8 cellular contexts compared by ENCODE assay signal in the genomic region with DNA sequence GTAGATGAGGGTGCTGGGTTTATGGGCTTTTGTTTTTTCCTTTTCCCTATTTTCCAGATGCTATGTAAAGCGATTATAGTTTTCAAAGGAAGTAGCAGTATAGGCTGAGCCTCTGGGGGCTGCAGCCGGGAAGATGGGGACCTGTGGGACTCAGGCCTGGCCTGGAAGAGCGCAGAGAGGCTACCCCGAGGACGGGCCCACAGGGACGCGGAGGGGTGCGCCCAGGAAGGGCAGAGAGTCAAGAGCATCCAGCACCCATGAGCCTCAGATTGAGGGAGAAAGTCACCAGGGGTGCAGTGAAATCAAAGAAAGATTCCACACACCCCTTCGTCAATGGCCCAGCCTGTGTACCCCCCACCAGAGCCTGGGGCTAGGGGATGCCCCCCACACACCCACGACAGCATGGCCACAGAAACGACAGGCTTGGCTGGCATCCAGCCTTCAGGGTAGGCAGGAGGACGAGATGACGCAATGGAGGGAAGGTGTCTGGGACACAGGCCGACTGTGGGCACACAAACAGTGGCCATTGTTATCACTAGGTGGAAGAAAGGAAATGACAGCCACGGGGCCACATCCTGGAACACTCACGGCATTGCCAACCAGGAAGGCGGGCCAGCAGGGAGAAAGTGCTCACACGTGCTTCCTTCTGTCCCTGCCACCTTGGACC. TPM values are rescaled to one million over a fixed set of nuclear protein-coding genes. Genes with fewer than 3 reads are reported as not detected.
DNase-seq lines count a peak whose midpoint lies in the region; ATAC-seq and TF ChIP-seq lines count a peak whose summit lies in the region.

No MANE protein-coding gene starts in this region.

- H3K36me3 ChIP-seq in GM23248 (ENCODE audit: low read depth) (no peaks in the 10 kb centered on the region), fibroblast of lung (ENCODE audit: control insufficient read depth, insufficient read depth, low read length) (no peaks in the 10 kb centered on the region), A673 (ENCODE audit: insufficient read depth, low read length, poor library complexity, severe bottlenecking) (peaks cover 4% of the 10 kb centered on the region)

- H3K27me3 Mint-ChIP-seq in activated CD4-positive, alpha-beta memory T cell treated with anti-CD3 and anti-CD28 coated beads, Interleukin-2, amount 10 ng/mL, durations not matched to agents 7 days and 5 days: no peaks in the 10 kb centered on the region

- no peak overlapping the region for H3K4me3 ChIP-seq in GM23248
- H3K4me3 ChIP-seq in fibroblast of lung (replicated peaks in 1 of 4; ENCODE audit: control extremely low read depth in 1 of 4, insufficient read depth in 1 of 4, low read depth in 3 of 4, low read length in 4 of 4): no peak overlapping the region
- H3K4me3 ChIP-seq in skin epidermis: no peak overlapping the region
- H3K4me3 ChIP-seq in A673 (ENCODE audit: low read depth, low read length, poor library complexity, severe bottlenecking): no peak overlapping the region

- no peak overlapping the region for H3K9ac ChIP-seq in GM23248
- H3K9ac ChIP-seq in fibroblast of lung (ENCODE audit: insufficient read depth, low read length): no peak overlapping the region

- H2AFZ ChIP-seq in GM23248 (no peak overlapping the region), fibroblast of lung (ENCODE audit: low read length) (peak overlapping the region; percentile 15)

- H3K4me2 ChIP-seq in GM23248 (ENCODE audit: unreplicated experiment) (no peak overlapping the region), fibroblast of lung (ENCODE audit: extremely low read depth, insufficient read depth, low read length) (no peak overlapping the region)

- no TSS peak for BruUV-seq in A673 (replicated peaks; lab: Mats Ljungman, UMichigan)

- H3K4me1 ChIP-seq in GM23248 (ENCODE audit: insufficient read depth) (peaks cover 8% of the 10 kb centered on the region), fibroblast of lung (ENCODE audit: control insufficient read depth, extremely low read depth, insufficient read depth, low read length) (peaks cover 13% of the 10 kb centered on the region), A673 (ENCODE audit: insufficient read depth, low read length, poor library complexity, severe bottlenecking) (peaks cover 2% of the 10 kb centered on the region)

- H3K79me2 ChIP-seq in GM23248 (ENCODE audit: insufficient read depth) (no peaks in the 10 kb centered on the region), fibroblast of lung (ENCODE audit: control insufficient read depth, insufficient read depth, low read length) (no peaks in the 10 kb centered on the region)

- H3K4me1 Mint-ChIP-seq in activated CD4-positive, alpha-beta memory T cell treated with anti-CD3 and anti-CD28 coated beads, Interleukin-2, amount 10 ng/mL, durations not matched to agents 7 days and 5 days: peaks cover 50% of the 10 kb centered on the region

- peak overlapping the region; percentile 25 for H3K27ac Mint-ChIP-seq in activated CD4-positive, alpha-beta memory T cell treated with anti-CD3 and anti-CD28 coated beads, Interleukin-2, amount 10 ng/mL, durations not matched to agents 7 days and 5 days

- no peak overlapping the region for H3K4me3 Mint-ChIP-seq in activated CD4-positive, alpha-beta memory T cell treated with anti-CD3 and anti-CD28 coated beads, Interleukin-2, amount 10 ng/mL, durations not matched to agents 7 days and 5 days

- peak; percentile 49 for DNase-seq in GM23248
- peak; percentile 64 for DNase-seq in activated CD4-positive, alpha-beta memory T cell treated with anti-CD3 and anti-CD28 coated beads, Interleukin-2, amount 10 ng/mL, durations not matched to agents 7 days and 5 days
- peak; percentile 57 to 62 for DNase-seq in fibroblast of lung (ENCODE audit: low read depth in 2 of 2)
- no peak for DNase-seq in NCI-H2171 (lab: John Stamatoyannopoulos, UW)
- no peak for DNase-seq in A673 (ENCODE audit: low spot score)
- no peak for DNase-seq in germinal center (ENCODE audit: low spot score)

- 31 to 36% methylated on average over 18 of the region's 18 CpGs for WGBS in GM23248 (ENCODE audit: low coverage in 1 of 2, low lambda C conversion rate in 2 of 2, missing lambda C conversion rate in 2 of 2), 2 experiments

- intact Hi-C loops in A673 (cut with micrococcal nuclease; ENCODE audit: unreplicated experiment): no loop called here

- H3K9me3 ChIP-seq in GM23248 (ENCODE audit: low read depth) (no peaks in the 10 kb centered on the region), fibroblast of lung (ENCODE audit: control insufficient read depth, insufficient read depth, low read depth, low read length) (no peaks in the 10 kb centered on the region), A673 (ENCODE audit: low read depth, low read length, poor library complexity, severe bottlenecking) (no peaks in the 10 kb centered on the region)

- H3K9me2 ChIP-seq in GM23248 (ENCODE audit: insufficient read depth): no peaks in the 10 kb centered on the region

- H3F3A ChIP-seq in GM23248 (ENCODE audit: insufficient read depth): peaks cover 2% of the 10 kb centered on the region; the same call in 1 of the 2 replicates

- no peaks in the 10 kb centered on the region for H3K27me3 ChIP-seq in GM23248 (replicated peaks; ENCODE audit: insufficient read depth)
- H3K27me3 ChIP-seq in fibroblast of lung (ENCODE audit: control insufficient read depth, insufficient read depth, low read length): no peaks in the 10 kb centered on the region
- no peaks in the 10 kb centered on the region for H3K27me3 ChIP-seq in A673 (replicated peaks; ENCODE audit: insufficient read depth, low read depth, low read length, poor library complexity)

- POLR2A ChIA-PET in activated CD4-positive, alpha-beta memory T cell treated with anti-CD3 and anti-CD28 coated beads, Interleukin-2, amount 10 ng/mL, durations not matched to agents 7 days and 5 days (lab: Charles Lee): interaction anchor here (1.0 to 1.5 kb wide), 2 partner anchors 9 to 29 kb away, joined by 3 read pairs; a partner anchor contains a TSS
- POLR2A ChIA-PET in A673 (lab: Charles Lee; ENCODE audit: low non-redundant PET): no interaction called here

- H4K20me1 ChIP-seq in GM23248 (ENCODE audit: insufficient read depth) (no peaks in the 10 kb centered on the region), fibroblast of lung (ENCODE audit: control insufficient read depth, extremely low read depth, insufficient read depth, low read length) (no peaks in the 10 kb centered on the region)

- ATAC-seq in HG03097 (IDR thresholded peaks at IDR 0.05; ENCODE audit: low FRiP score, unreplicated experiment): no peak

- TF ChIP-seq CTCF in fibroblast of lung (conservative IDR thresholded peaks at IDR 0.05 in 1 of 2, IDR thresholded peaks at IDR 0.05 in 1 of 2; ENCODE audit: low read depth in 1 of 2, low read length in 2 of 2) (no peak), A673 (conservative IDR thresholded peaks at IDR 0.05; ENCODE audit: low read depth, low read length) (no peak)

- in situ Hi-C loops in GM23248 (cut with MboI): no loop called here

- H3K27ac ChIP-seq in GM23248: no peak overlapping the region
- no peak overlapping the region for H3K27ac ChIP-seq in fibroblast of lung (ENCODE audit: insufficient read depth, low read length)
- H3K27ac ChIP-seq in skin epidermis: peak overlapping the region in 15 of 21 experiments; percentile 11 to 82 (median 59)
- no peak overlapping the region for H3K27ac ChIP-seq in A673 (ENCODE audit: low read depth, low read length, poor library complexity, severe bottlenecking)

- CTCF ChIA-PET in activated CD4-positive, alpha-beta memory T cell treated with anti-CD3 and anti-CD28 coated beads, Interleukin-2, amount 10 ng/mL, durations not matched to agents 7 days and 5 days (lab: Charles Lee): no interaction called here
- CTCF ChIA-PET in A673 (lab: Charles Lee): no interaction called here

- H3K36me3 Mint-ChIP-seq in activated CD4-positive, alpha-beta memory T cell treated with anti-CD3 and anti-CD28 coated beads, Interleukin-2, amount 10 ng/mL, durations not matched to agents 7 days and 5 days (ENCODE audit: low read depth): peaks cover 15% of the 10 kb centered on the region

- no peaks in the 10 kb centered on the region for H3K9me3 Mint-ChIP-seq in activated CD4-positive, alpha-beta memory T cell treated with anti-CD3 and anti-CD28 coated beads, Interleukin-2, amount 10 ng/mL, durations not matched to agents 7 days and 5 days

RNA-seq across cellular contexts. Expression of a gene that starts 9.0 kb away (rescaled TPM):
- total RNA-seq in GM23248 (2014; rRNA removed; shearing (Covaris generic)): 5.5 and 28.3 TPM in 2 replicates
- polyA plus RNA-seq in GM23248 (2016; fragmentation: Nextera tagmentation; extraction: Ambion mirVana) (5.6 and 6.5 TPM in 2 replicates), fibroblast of lung (4.4 and 4.8 TPM in 2 replicates)
- total RNA-seq in activated CD4-positive, alpha-beta memory T cell treated with anti-CD3 and anti-CD28 coated beads, Interleukin-2, amount 10 ng/mL, durations not matched to agents 7 days and 5 days: 10 to 100 TPM; 80.7 to 85.7 TPM
- total RNA-seq in fibroblast of lung (24.9 and 29.9 TPM in 2 replicates), A673 (2021) (31.8 and 40.8 TPM in 2 replicates)
- polyA plus RNA-seq in fibroblast of lung (2012): 3.2 and 5.1 TPM in 2 replicates
- 24.8 and 39.5 TPM in 2 replicates for polyA minus RNA-seq in fibroblast of lung (ENCODE audit: low replicate concordance)

RNA-seq across cellular contexts. Expression of a gene that starts 29.2 kb away (rescaled TPM):
- total RNA-seq in GM23248 (2014; rRNA removed; shearing (Covaris generic)): 68.1 and 73.0 TPM in 2 replicates
- polyA plus RNA-seq in GM23248 (2016; fragmentation: Nextera tagmentation; extraction: Ambion mirVana) (34.6 and 37.1 TPM in 2 replicates), fibroblast of lung (8.8 and 18.5 TPM in 2 replicates)
- total RNA-seq in activated CD4-positive, alpha-beta memory T cell treated with anti-CD3 and anti-CD28 coated beads, Interleukin-2, amount 10 ng/mL, durations not matched to agents 7 days and 5 days: 10 to 100 TPM; 15.3 to 16.4 TPM
- total RNA-seq in fibroblast of lung (20.5 and 26.3 TPM in 2 replicates), A673 (2021) (5.0 and 6.3 TPM in 2 replicates)
- polyA plus RNA-seq in fibroblast of lung (2012): 13.1 and 24.4 TPM in 2 replicates
- polyA minus RNA-seq in fibroblast of lung (ENCODE audit: low replicate concordance): 4.9 and 10.7 TPM in 2 replicates

Comparison
In these comparisons a context has a peak if more than half of its experiments do, and no peak if none do; other contexts are left out.
1. DNase-seq: peak in GM23248 (single experiment), activated CD4-positive, alpha-beta memory T cell treated with anti-CD3 and anti-CD28 coated beads, Interleukin-2, amount 10 ng/mL, durations not matched to agents 7 days and 5 days (single experiment) and fibroblast of lung (2 of 2); none in NCI-H2171 (single experiment), A673 (single experiment) and germinal center (single experiment).
2. H3K27ac ChIP-seq: peak in skin epidermis (15 of 21); none in GM23248 (single experiment), fibroblast of lung (single experiment) and A673 (single experiment).